ENCODE assay signal across 1 cellular context in genomic region chr17:48604770-48605329, GRCh38.
TF ChIP-seq lines count a peak whose summit lies in the region.

HOXB6 (minus strand) TSS chr17:48604986; CDS start chr17:48598150, 6,836 bp downstream.

TF ChIP-seq in WTC11, 78 proteins besides CTCF, POLR2A, EP300 and RAD21 (continued from another document):
- TF ChIP-seq ARID4B (CRISPR knock-in tag; IDR thresholded peaks at IDR 0.05; ENCODE audit: borderline replicate concordance) = no peak
- no peak for TF ChIP-seq TEAD4 (CRISPR knock-in tag; IDR thresholded peaks at IDR 0.05)
- TF ChIP-seq PRRX2 (CRISPR knock-in tag; IDR thresholded peaks at IDR 0.05) = no peak
- TF ChIP-seq NFE2L1 (CRISPR knock-in tag; IDR thresholded peaks at IDR 0.05) = no peak
